ENCODE assay signal across 1 cellular context in genomic region chr1:29282135-29282923, GRCh38.
TF ChIP-seq lines count a peak whose summit lies in the region.

No MANE protein-coding gene starts in this region.

TF ChIP-seq in HepG2, 621 proteins besides CTCF, POLR2A, EP300 and RAD21:
- TF ChIP-seq ZNF691 (CRISPR knock-in tag; IDR thresholded peaks at IDR 0.05; ENCODE audit: borderline replicate concordance, low read depth) (no peak), ZNF629 (CRISPR knock-in tag; conservative IDR thresholded peaks at IDR 0.05) (peak; percentile 67), ZNF556 (CRISPR knock-in tag; IDR thresholded peaks at IDR 0.05; ENCODE audit: borderline replicate concordance) (no peak), NKX3-1 (CRISPR knock-in tag; IDR thresholded peaks at IDR 0.05) (no peak)
